1 cellular context compared by ENCODE assay signal in genomic region chr16:57358527-57359095, GRCh38.
TF ChIP-seq lines count a peak whose summit lies in the region.

Gene CCL22 (plus strand): TSS chr16:57358783. CDS start chr16:57358817, 34 bp downstream.

TF ChIP-seq in HCT116, 20 proteins besides CTCF, POLR2A, EP300 and RAD21 (continued from another document):
- TF ChIP-seq SIN3A (IDR thresholded peaks at IDR 0.05; ENCODE audit: low read depth) (no peak), SRF (IDR thresholded peaks at IDR 0.05; ENCODE audit: low read depth) (no peak), EZH2 (IDR thresholded peaks at IDR 0.05) (no peak), ELF1 (IDR thresholded peaks at IDR 0.05; ENCODE audit: borderline replicate concordance, low read depth) (no peak), JUND (IDR thresholded peaks at IDR 0.05) (no peak), ZBTB33 (IDR thresholded peaks at IDR 0.05; ENCODE audit: extremely low read depth, insufficient replicate concordance, low read length) (no peak)
TF ChIP-seq in HCT116: peak in this region for 0.
